8 cellular contexts compared by ENCODE assay signal in the genomic region with DNA sequence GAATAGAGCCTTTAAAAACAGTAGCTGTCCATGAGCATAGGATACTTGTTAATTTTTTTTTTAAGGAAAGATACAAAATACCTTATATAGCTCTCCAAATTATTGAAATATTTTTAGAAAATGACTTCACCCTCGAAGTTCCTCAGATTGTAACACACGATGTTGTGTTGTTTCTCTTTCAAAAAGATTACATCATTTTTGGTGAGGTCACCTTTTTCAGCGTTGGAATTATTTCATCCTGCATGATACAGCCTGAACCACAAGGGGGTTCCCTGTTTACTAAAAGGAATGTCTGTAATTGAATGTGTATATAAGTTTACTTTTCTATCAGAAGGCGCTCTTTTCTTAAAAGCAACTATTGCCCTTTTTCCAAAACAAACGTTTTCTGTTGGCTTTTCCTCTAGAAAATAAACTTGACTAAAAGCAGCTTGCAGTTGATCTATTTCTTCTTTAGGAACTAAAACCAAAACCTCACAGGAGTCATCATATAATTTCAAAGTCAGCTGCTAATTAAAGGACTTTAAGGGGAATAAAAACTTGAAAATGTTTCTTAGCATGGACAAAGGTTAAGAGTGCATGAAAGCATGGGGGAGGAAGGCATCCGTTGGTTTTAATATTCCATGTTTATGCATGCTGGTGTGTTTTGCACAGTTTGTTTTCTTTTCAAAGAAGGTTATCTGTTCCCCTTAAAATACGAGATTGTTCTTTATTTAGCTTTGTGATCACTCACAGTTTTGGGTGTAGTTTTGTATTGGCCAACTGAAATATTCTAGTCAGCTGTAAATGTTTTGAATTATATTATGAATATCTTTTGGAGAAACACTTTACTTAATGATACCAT. TPM values are rescaled to one million over a fixed set of nuclear protein-coding genes. Genes with fewer than 3 reads are reported as not detected.
DNase-seq lines count a peak whose midpoint lies in the region; ATAC-seq, FAIRE-seq and TF ChIP-seq lines count a peak whose summit lies in the region.

No MANE protein-coding gene starts in this region.

- intact Hi-C loops in breast epithelium (cut with DNase I; ENCODE audit: low total_unique reads), result no loop called here

- no peak; the same call in 1 of the 2 replicates for TF ChIP-seq POLR2A in GM12892 (IDR thresholded peaks at IDR 0.05; ENCODE audit: low read depth, low read length)
- no peak for TF ChIP-seq POLR2A in breast epithelium (IDR thresholded peaks at IDR 0.05)

- peak; percentile 71 to 83 (median 80) for TF ChIP-seq CTCF in breast epithelium (IDR thresholded peaks at IDR 0.05)

- peak; percentile 27 for FAIRE-seq in GM12892 (lab: Jason Lieb, UNC)

- DNase-seq in AG20443 (ENCODE audit: low spot score) (peak; percentile 72), GM12892 (ENCODE audit: insufficient read length) (no peak), NCI-H446 treated with DMSO at 0.1 percent for 48 hours (lab: John Stamatoyannopoulos, UW) (peak; percentile 42), breast epithelium (ENCODE audit: low spot score in 2 of 2) (no peak), kidney glomerular epithelial cell (lab: John Stamatoyannopoulos, UW) (peak; percentile 85), H7 (no peak)

- peak; percentile 62 for ATAC-seq in HG02938 (IDR thresholded peaks at IDR 0.05; ENCODE audit: unreplicated experiment)

- H3K9me3 ChIP-seq in breast epithelium, result no peaks in the 10 kb centered on the region
- no peaks in the 10 kb centered on the region for H3K9me3 ChIP-seq in subcutaneous abdominal adipose tissue (ENCODE audit: control insufficient read depth in 5 of 5, low read length in 5 of 5)

- H3K4me3 ChIP-seq in breast epithelium (no peak overlapping the region), subcutaneous abdominal adipose tissue (ENCODE audit: low read depth in 1 of 5, low read length in 5 of 5) (peak overlapping the region in 3 of 5 donors; percentile 20 to 37 (median 28)), H7 (ENCODE audit: insufficient read depth, low read depth, low read length) (no peak overlapping the region)

- no peaks in the 10 kb centered on the region for H3K36me3 ChIP-seq in breast epithelium
- peaks cover 0 to 5% (median 0%) of the 10 kb centered on the region in 5 donors for H3K36me3 ChIP-seq in subcutaneous abdominal adipose tissue (ENCODE audit: control insufficient read depth in 5 of 5, insufficient read depth in 5 of 5, low read length in 5 of 5)
- no peaks in the 10 kb centered on the region for H3K36me3 ChIP-seq in H7 (replicated peaks; ENCODE audit: control insufficient read depth, insufficient read depth, low read length)

- H3K27ac ChIP-seq in breast epithelium (peak overlapping the region; percentile 81 to 86), subcutaneous abdominal adipose tissue (ENCODE audit: low read depth, low read length) (peak overlapping the region; percentile 93)

- peak overlapping the region in 4 of 5 donors; percentile 50 to 57 (median 52) for H3K9ac ChIP-seq in subcutaneous abdominal adipose tissue (ENCODE audit: low read length in 5 of 5)

- H3K27me3 ChIP-seq in breast epithelium (no peaks in the 10 kb centered on the region), subcutaneous abdominal adipose tissue (ENCODE audit: control insufficient read depth in 5 of 5, insufficient read depth in 4 of 5, low read length in 5 of 5) (no peaks in the 10 kb centered on the region), H7 (ENCODE audit: control insufficient read depth, insufficient read depth, low read length) (no peaks in the 10 kb centered on the region)

- H3K4me1 ChIP-seq in breast epithelium, result peaks cover 0 to 3% of the 10 kb centered on the region in 2 donors
- H3K4me1 ChIP-seq in subcutaneous abdominal adipose tissue (ENCODE audit: control insufficient read depth in 5 of 5, insufficient read depth in 5 of 5, low read length in 5 of 5), result peaks cover 11 to 38% (median 30%) of the 10 kb centered on the region in 5 donors

RNA-seq across cellular contexts. Expression of gene LYSMD4, which starts 29.4 kb away (rescaled TPM):
- 4.9 TPM for polyA plus RNA-seq in GM12892 (2012; ENCODE audit: missing spikeins)
- total RNA-seq in breast epithelium, result 10 to 100 TPM; 12.1 to 16.0 (median 12.2) TPM
- total RNA-seq in H7 (2014; rRNA removed; shearing (Covaris generic)), result 6.4 and 8.3 TPM in 2 replicates

Comparison
In these comparisons a context has a peak if more than half of its experiments do, and no peak if none do; other contexts are left out.
1. DNase-seq: peak in AG20443 (single experiment), NCI-H446 treated with DMSO at 0.1 percent for 48 hours (single experiment) and kidney glomerular epithelial cell (single experiment); none in GM12892 (single experiment), breast epithelium (0 of 2) and H7 (single experiment).
2. H3K4me3 ChIP-seq: peak in subcutaneous abdominal adipose tissue (3 of 5); none in breast epithelium (0 of 3) and H7 (single experiment).